1 cellular context compared by ENCODE assay signal in genomic region chr7:55474944-55475911, GRCh38.
TF ChIP-seq lines count a peak whose summit lies in the region.

No MANE protein-coding gene starts in this region.

TF ChIP-seq in GM12878, 131 proteins besides CTCF, POLR2A, EP300 and RAD21 (continued from another document):
- no peak for TF ChIP-seq BHLHE40 (IDR thresholded peaks at IDR 0.05; ENCODE audit: borderline replicate concordance in 1 of 2, low read depth in 2 of 2, low read length in 1 of 2)
- TF ChIP-seq, protein P1, sequence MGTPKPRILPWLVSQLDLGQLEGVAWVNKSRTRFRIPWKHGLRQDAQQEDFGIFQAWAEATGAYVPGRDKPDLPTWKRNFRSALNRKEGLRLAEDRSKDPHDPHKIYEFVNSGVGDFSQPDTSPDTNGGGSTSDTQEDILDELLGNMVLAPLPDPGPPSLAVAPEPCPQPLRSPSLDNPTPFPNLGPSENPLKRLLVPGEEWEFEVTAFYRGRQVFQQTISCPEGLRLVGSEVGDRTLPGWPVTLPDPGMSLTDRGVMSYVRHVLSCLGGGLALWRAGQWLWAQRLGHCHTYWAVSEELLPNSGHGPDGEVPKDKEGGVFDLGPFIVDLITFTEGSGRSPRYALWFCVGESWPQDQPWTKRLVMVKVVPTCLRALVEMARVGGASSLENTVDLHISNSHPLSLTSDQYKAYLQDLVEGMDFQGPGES (IDR thresholded peaks at IDR 0.05) = no peak
- no peak for TF ChIP-seq SPI1 (IDR thresholded peaks at IDR 0.05; ENCODE audit: borderline replicate concordance, insufficient read depth, low read depth, low read length)
- TF ChIP-seq MEF2B (IDR thresholded peaks at IDR 0.05; ENCODE audit: partially characterized antibody, poor library complexity, severe bottlenecking) = no peak
- TF ChIP-seq HDGF (IDR thresholded peaks at IDR 0.05) = no peak
- TF ChIP-seq SMC3 (IDR thresholded peaks at IDR 0.05; ENCODE audit: borderline replicate concordance, low read length) = no peak
- TF ChIP-seq ZNF384 (IDR thresholded peaks at IDR 0.05; ENCODE audit: borderline replicate concordance, low read depth, low read length) = no peak
- TF ChIP-seq RELA (IDR thresholded peaks at IDR 0.05; ENCODE audit: borderline replicate concordance, partially characterized antibody) = no peak
- no peak for TF ChIP-seq BRCA1 (IDR thresholded peaks at IDR 0.05; ENCODE audit: low read depth, low read length)
